Comparison of ENCODE assay signal across 9 cellular contexts in genomic region chr12:106583578-106584103, GRCh38. TPM values are rescaled to one million over a fixed set of nuclear protein-coding genes. Genes with fewer than 3 reads are reported as not detected.
DNase-seq lines count a peak whose midpoint lies in the region; ATAC-seq and TF ChIP-seq lines count a peak whose summit lies in the region.
"Had no signal": no experiment of that assay in that cellular context is flagged by ENCODE, and none has a peak within 500 bp of the region (broad histone marks: within the 10 kb centered on the region; RNA-seq: fewer than 3 reads in every experiment).

No MANE protein-coding gene starts in this region.

- peak overlapping the region; percentile 59 for H3K4me2 ChIP-seq in BLaER1

- no peaks in the 10 kb centered on the region for H3K36me3 Mint-ChIP-seq in HFFc6 (ENCODE audit: low read depth)
- H3K36me3 Mint-ChIP-seq in naive thymus-derived CD4-positive, alpha-beta T cell, result no peaks in the 10 kb centered on the region

- peaks cover 63% of the 10 kb centered on the region for H3K9me3 ChIP-seq in BLaER1
- H3K9me3 ChIP-seq in naive thymus-derived CD4-positive, alpha-beta T cell (ENCODE audit: control insufficient read depth in 2 of 3, low read length in 3 of 3), result no peaks in the 10 kb centered on the region

- H3K27me3 ChIP-seq in BLaER1, result peaks cover 88% of the 10 kb centered on the region
- peaks cover 0 to 14% of the 10 kb centered on the region in 2 donors for H3K27me3 ChIP-seq in naive thymus-derived CD4-positive, alpha-beta T cell (ENCODE audit: control insufficient read depth in 2 of 2, insufficient read depth in 2 of 2, low read length in 2 of 2)

- H3K27me3 Mint-ChIP-seq in HFFc6 (ENCODE audit: insufficient read depth), result peaks cover 45% of the 10 kb centered on the region
- peaks cover 73 to 87% (median 82%) of the 10 kb centered on the region in 5 donors for H3K27me3 Mint-ChIP-seq in naive thymus-derived CD4-positive, alpha-beta T cell

- H3K9ac ChIP-seq in BLaER1, result no peak overlapping the region

- TF ChIP-seq CTCF in HFFc6 (IDR thresholded peaks at IDR 0.05) (no peak), coronary artery (IDR thresholded peaks at IDR 0.05) (no peak)

- peaks cover 6% of the 10 kb centered on the region; the same call in 1 of the 2 replicates for H3K4me1 Mint-ChIP-seq in HFFc6 (ENCODE audit: low read depth)
- H3K4me1 Mint-ChIP-seq in naive thymus-derived CD4-positive, alpha-beta T cell, result peaks cover 12 to 44% (median 35%) of the 10 kb centered on the region in 7 donors

- POLR2A ChIA-PET in naive thymus-derived CD4-positive, alpha-beta T cell (lab: Charles Lee), result no interaction called here

- no peaks in the 10 kb centered on the region for H3K9me3 Mint-ChIP-seq in HFFc6
- no peaks in the 10 kb centered on the region for H3K9me3 Mint-ChIP-seq in naive thymus-derived CD4-positive, alpha-beta T cell

- peaks cover 40% of the 10 kb centered on the region for H4K20me1 ChIP-seq in BLaER1

- ATAC-seq in naive thymus-derived CD4-positive, alpha-beta T cell, result no peak
- ATAC-seq in GM21515 (IDR thresholded peaks at IDR 0.05; ENCODE audit: unreplicated experiment), result no peak

- peak overlapping the region; percentile 53 for H3K4me3 ChIP-seq in BLaER1
- H3K4me3 ChIP-seq in coronary artery, result peak overlapping the region; percentile 67
- peak overlapping the region; percentile 24 for H3K4me3 ChIP-seq in naive thymus-derived CD4-positive, alpha-beta T cell (ENCODE audit: low read length)

- peak overlapping the region; percentile 28; the same call in 1 of the 2 replicates for H3K4me3 Mint-ChIP-seq in HFFc6
- peak overlapping the region; percentile 35 to 89 (median 76) for H3K4me3 Mint-ChIP-seq in naive thymus-derived CD4-positive, alpha-beta T cell

- no peak overlapping the region for H3K27ac Mint-ChIP-seq in HFFc6
- no peak overlapping the region for H3K27ac Mint-ChIP-seq in naive thymus-derived CD4-positive, alpha-beta T cell

- H3K4me1 ChIP-seq in BLaER1, result peaks cover 9% of the 10 kb centered on the region; the same call in 1 of the 2 replicates
- no peaks in the 10 kb centered on the region for H3K4me1 ChIP-seq in naive thymus-derived CD4-positive, alpha-beta T cell (ENCODE audit: control insufficient read depth in 2 of 2, insufficient read depth in 2 of 2, low read length in 2 of 2)

- DNase-seq in HFFc6 (no peak), coronary artery (ENCODE audit: low spot score) (no peak), AG08395 (ENCODE audit: low spot score) (no peak)
- no peak for DNase-seq in naive thymus-derived CD4-positive, alpha-beta T cell
- no peak for DNase-seq in activated effector memory CD4-positive, alpha-beta T cell treated with anti-CD3 and anti-CD28 coated beads, Interleukin-2, amount 50 U/mL, for 16 hours
- no peak for DNase-seq in activated effector memory CD4-positive, alpha-beta T cell treated with Interleukin-2 at 50 U/mL for 16 hours
- DNase-seq: SHP77 treated with DMSO at 0.1 percent for 48 hours had no signal

- CTCF ChIA-PET in naive thymus-derived CD4-positive, alpha-beta T cell (lab: Charles Lee), result no interaction called here

- intact Hi-C loops in naive thymus-derived CD4-positive, alpha-beta T cell (cut with micrococcal nuclease), result no loop called here

- no peaks in the 10 kb centered on the region for H3K36me3 ChIP-seq in BLaER1
- H3K36me3 ChIP-seq in naive thymus-derived CD4-positive, alpha-beta T cell (ENCODE audit: control insufficient read depth in 2 of 3, insufficient read depth in 3 of 3, low read length in 3 of 3), result no peaks in the 10 kb centered on the region

- no peak overlapping the region for H3K27ac ChIP-seq in BLaER1
- H3K27ac ChIP-seq in coronary artery, result no peak overlapping the region
- H3K27ac ChIP-seq in naive thymus-derived CD4-positive, alpha-beta T cell (ENCODE audit: low read depth, low read length), result no peak overlapping the region

RNA-seq across cellular contexts. Expression of gene RFX4, which starts 0.8 kb away (rescaled TPM):
- not detected for total RNA-seq in HFFc6 (2021; fragmentation: NEBNext Ultra II Directional; extraction: Animal tissue kit (Norgen Biotek cat#: 25700))
- not detected for total RNA-seq in naive thymus-derived CD4-positive, alpha-beta T cell
- polyA plus RNA-seq in naive thymus-derived CD4-positive, alpha-beta T cell, result not detected
